In genomic region chr18:13541621-13542519, GRCh38 we compare ENCODE assay signal across 12 cellular contexts.
DNase-seq lines count a peak whose midpoint lies in the region; ATAC-seq and TF ChIP-seq lines count a peak whose summit lies in the region.
"Had no signal": no experiment of that assay in that cellular context is flagged by ENCODE, and none has a peak within 500 bp of the region (broad histone marks: within the 10 kb centered on the region; RNA-seq: fewer than 3 reads in every experiment).

No MANE protein-coding gene starts in this region.

- peak overlapping the region in 1 of 2 donors; percentile 6 for H3K27ac Mint-ChIP-seq in stimulated activated naive CD8-positive, alpha-beta T cell treated with anti-CD3 and anti-CD28 coated beads, Interleukin-15, amount 100 ng/mL, for 72 hours
- H3K27ac Mint-ChIP-seq in activated CD4-positive, alpha-beta T cell treated with anti-CD3 and anti-CD28 coated beads, Interleukin-2, amount 10 ng/mL, durations not matched to agents 7 days and 5 days, result no peak overlapping the region

- peaks cover 10% of the 10 kb centered on the region for H3K4me1 ChIP-seq in psoas muscle

- ATAC-seq in left ventricle myocardium superior, result peak; percentile 54
- ATAC-seq in psoas muscle, result peak in 3 of 4 donors; percentile 38 to 79 (median 42)
- no peak for ATAC-seq in stimulated activated naive CD8-positive, alpha-beta T cell treated with anti-CD3 and anti-CD28 coated beads, Interleukin-15, amount 100 ng/mL, for 72 hours
- ATAC-seq in HG03159 (IDR thresholded peaks at IDR 0.05; ENCODE audit: unreplicated experiment), result no peak
- ATAC-seq: body of pancreas had no signal

- WGBS in psoas muscle, 3 donors, result 70 to 76% (median 73%) methylated on average over 13 of the region's 13 CpGs

- H3K4me1 Mint-ChIP-seq in stimulated activated naive CD8-positive, alpha-beta T cell treated with anti-CD3 and anti-CD28 coated beads, Interleukin-15, amount 100 ng/mL, for 72 hours, result peaks cover 82% of the 10 kb centered on the region
- peaks cover 37% of the 10 kb centered on the region for H3K4me1 Mint-ChIP-seq in activated CD4-positive, alpha-beta T cell treated with anti-CD3 and anti-CD28 coated beads, Interleukin-2, amount 10 ng/mL, durations not matched to agents 7 days and 5 days

- H3K9me3 ChIP-seq in psoas muscle, result no peaks in the 10 kb centered on the region
- H3K9me3 ChIP-seq: body of pancreas had no signal

- no peak for TF ChIP-seq CTCF in psoas muscle (IDR thresholded peaks at IDR 0.05)

- no peak overlapping the region for H3K4me3 ChIP-seq in psoas muscle
- H3K4me3 ChIP-seq: body of pancreas, lung had no signal

- DNase-seq in D341Med (ENCODE audit: low spot score) (peak; percentile 72), NCI-H2029 treated with DMSO at 0.1 percent for 48 hours (lab: John Stamatoyannopoulos, UW) (peak; percentile 57), left ventricle myocardium superior (no peak), psoas muscle (no peak)
- DNase-seq in stimulated activated naive CD8-positive, alpha-beta T cell treated with anti-CD3 and anti-CD28 coated beads, Interleukin-15, amount 100 ng/mL, for 72 hours, result no peak
- no peak for DNase-seq in activated CD4-positive, alpha-beta T cell treated with anti-CD3 and anti-CD28 coated beads, Interleukin-2, amount 10 ng/mL, durations not matched to agents 7 days and 5 days
- DNase-seq: body of pancreas; CD8-positive, alpha-beta memory T cell; stimulated activated CD4-positive, alpha-beta T cell treated with anti-CD3 and anti-CD28 coated beads, Interleukin-4, amount 100 ng/mL, for 1 hour; stimulated activated naive CD8-positive, alpha-beta T cell treated with anti-CD3 and anti-CD28 coated beads, Interleukin-15, Interleukin-2, amounts not matched to agents 100 U/mL and 50 U/mL, for 24 hours had no signal

- POLR2A ChIA-PET in activated CD4-positive, alpha-beta T cell treated with anti-CD3 and anti-CD28 coated beads, Interleukin-2, amount 10 ng/mL, durations not matched to agents 7 days and 5 days (lab: Charles Lee), result interaction anchor here (0.7 kb wide), 1 partner anchor 145 kb away, joined by 3 read pairs; no protein-coding TSS in a partner anchor

- no peaks in the 10 kb centered on the region for H3K36me3 ChIP-seq in psoas muscle (ENCODE audit: insufficient read depth in 1 of 2, low read depth in 1 of 2)

- H3K27me3 Mint-ChIP-seq in stimulated activated naive CD8-positive, alpha-beta T cell treated with anti-CD3 and anti-CD28 coated beads, Interleukin-15, amount 100 ng/mL, for 72 hours, result no peaks in the 10 kb centered on the region
- no peaks in the 10 kb centered on the region for H3K27me3 Mint-ChIP-seq in activated CD4-positive, alpha-beta T cell treated with anti-CD3 and anti-CD28 coated beads, Interleukin-2, amount 10 ng/mL, durations not matched to agents 7 days and 5 days
- H3K27me3 Mint-ChIP-seq: CD8-positive, alpha-beta memory T cell had no signal

- intact Hi-C loops in left ventricle myocardium superior (cut with micrococcal nuclease), result no loop called here
- intact Hi-C loops in psoas muscle (cut with DNase I), result no loop called here

- peaks cover 13% of the 10 kb centered on the region for H3K36me3 Mint-ChIP-seq in activated CD4-positive, alpha-beta T cell treated with anti-CD3 and anti-CD28 coated beads, Interleukin-2, amount 10 ng/mL, durations not matched to agents 7 days and 5 days (ENCODE audit: low read depth)

- H3K27me3 ChIP-seq in psoas muscle (ENCODE audit: insufficient read depth in 3 of 3, low read length in 2 of 3), result no peaks in the 10 kb centered on the region
- H3K27me3 ChIP-seq: body of pancreas had no signal

- no peak overlapping the region for H3K27ac ChIP-seq in psoas muscle

- CTCF ChIA-PET in activated CD4-positive, alpha-beta T cell treated with anti-CD3 and anti-CD28 coated beads, Interleukin-2, amount 10 ng/mL, durations not matched to agents 7 days and 5 days (lab: Charles Lee), result interaction anchor here (1.0 kb wide), 1 partner anchor 29 kb away, joined by 3 read pairs; no protein-coding TSS in a partner anchor

- no peaks in the 10 kb centered on the region for H3K9me3 Mint-ChIP-seq in stimulated activated naive CD8-positive, alpha-beta T cell treated with anti-CD3 and anti-CD28 coated beads, Interleukin-15, amount 100 ng/mL, for 72 hours
- peaks cover 1% of the 10 kb centered on the region for H3K9me3 Mint-ChIP-seq in activated CD4-positive, alpha-beta T cell treated with anti-CD3 and anti-CD28 coated beads, Interleukin-2, amount 10 ng/mL, durations not matched to agents 7 days and 5 days
- H3K9me3 Mint-ChIP-seq: CD8-positive, alpha-beta memory T cell had no signal

- no peak overlapping the region for H3K4me3 Mint-ChIP-seq in stimulated activated naive CD8-positive, alpha-beta T cell treated with anti-CD3 and anti-CD28 coated beads, Interleukin-15, amount 100 ng/mL, for 72 hours
- H3K4me3 Mint-ChIP-seq in activated CD4-positive, alpha-beta T cell treated with anti-CD3 and anti-CD28 coated beads, Interleukin-2, amount 10 ng/mL, durations not matched to agents 7 days and 5 days, result no peak overlapping the region
- H3K4me3 Mint-ChIP-seq: CD8-positive, alpha-beta memory T cell had no signal

Comparison
In these comparisons a context has a peak if more than half of its experiments do, and no peak if none do; other contexts are left out.
1. DNase-seq: peak in D341Med (single experiment) and NCI-H2029 treated with DMSO at 0.1 percent for 48 hours (single experiment); none in left ventricle myocardium superior (single experiment), psoas muscle (0 of 2), stimulated activated naive CD8-positive, alpha-beta T cell treated with anti-CD3 and anti-CD28 coated beads, Interleukin-15, amount 100 ng/mL, for 72 hours (0 of 2) and activated CD4-positive, alpha-beta T cell treated with anti-CD3 and anti-CD28 coated beads, Interleukin-2, amount 10 ng/mL, durations not matched to agents 7 days and 5 days (single experiment).
2. ATAC-seq: peak in left ventricle myocardium superior (single experiment) and psoas muscle (3 of 4); none in stimulated activated naive CD8-positive, alpha-beta T cell treated with anti-CD3 and anti-CD28 coated beads, Interleukin-15, amount 100 ng/mL, for 72 hours (single experiment) and HG03159 (single experiment).